8 cellular contexts compared by ENCODE assay signal in genomic region chr2:120680136-120680761, GRCh38. TPM values are rescaled to one million over a fixed set of nuclear protein-coding genes. Genes with fewer than 3 reads are reported as not detected.
DNase-seq lines count a peak whose midpoint lies in the region; ATAC-seq and TF ChIP-seq lines count a peak whose summit lies in the region.

No MANE protein-coding gene starts in this region.

- H3K27ac ChIP-seq in left lung: no peak overlapping the region

- peak; percentile 57 for ATAC-seq in HG03060 (IDR thresholded peaks at IDR 0.05; ENCODE audit: low read depth, unreplicated experiment)
- ATAC-seq in left lung: peak; percentile 87
- no peak for ATAC-seq in GM21737 (IDR thresholded peaks at IDR 0.05; ENCODE audit: unreplicated experiment)

- no peak overlapping the region for H3K4me3 ChIP-seq in GM06990 (replicated peaks; ENCODE audit: low read depth, low read length)
- no peak overlapping the region for H3K4me3 ChIP-seq in left lung

- H3K27me3 ChIP-seq in GM06990 (replicated peaks; ENCODE audit: control insufficient read depth, insufficient read depth, low read length) (no peaks in the 10 kb centered on the region; the same call in 1 of the 2 replicates), left lung (peaks cover 0 to 49% of the 10 kb centered on the region in 2 donors)

- H3K9me3 ChIP-seq in left lung: no peaks in the 10 kb centered on the region

- DNase-seq in GM06990 (ENCODE audit: extremely low read depth, insufficient read length) (peak; percentile 31), NCI-H226 (peak; percentile 59), cerebellar cortex (ENCODE audit: low spot score) (peak; percentile 81), left lung (peak in 1 of 2 donors; percentile 81)
- peak; percentile 72 for DNase-seq in activated CD4-positive, CD25-positive, alpha-beta regulatory T cell treated with anti-CD3 and anti-CD28 coated beads, Interleukin-2, amount 50 U/mL, for 72 hours
- peak; percentile 68 to 74 for DNase-seq in stimulated activated CD4-positive, alpha-beta T cell treated with anti-CD3 and anti-CD28 coated beads, Interleukin-2, amount 100 ng/mL, for 48 hours

- peak; percentile 65 for TF ChIP-seq CTCF in GM06990 (IDR thresholded peaks at IDR 0.05; ENCODE audit: insufficient read depth, low read length, poor library complexity, severe bottlenecking)
- TF ChIP-seq CTCF in left lung (IDR thresholded peaks at IDR 0.05): peak; percentile 27 to 45

- H3K4me1 ChIP-seq in left lung: no peaks in the 10 kb centered on the region

- no peaks in the 10 kb centered on the region for H3K36me3 ChIP-seq in GM06990 (ENCODE audit: control insufficient read depth, insufficient read depth, low read length)
- no peaks in the 10 kb centered on the region for H3K36me3 ChIP-seq in left lung

- intact Hi-C loops in left lung (cut with DNase I): no loop called here

RNA-seq across cellular contexts. Expression of gene GLI2, which starts 55.4 kb away (rescaled TPM):
- 10 to 100 TPM in 1 of 2 donors, 1 to 10 TPM in 1; 8.5 to 17.2 TPM for total RNA-seq in left lung
